Comparison of ENCODE assay signal across 2 cellular contexts in genomic region chr4:87103086-87103485, GRCh38.
TF ChIP-seq lines count a peak whose summit lies in the region.

No MANE protein-coding gene starts in this region.

TF ChIP-seq in A549, 52 proteins besides CTCF, POLR2A, EP300 and RAD21 (continued from another document):
- TF ChIP-seq ZC3H11A (IDR thresholded peaks at IDR 0.05) (no peak), ZFP36 (IDR thresholded peaks at IDR 0.05; ENCODE audit: borderline replicate concordance, partially characterized antibody) (no peak), EHF (CRISPR knock-in tag; IDR thresholded peaks at IDR 0.05) (no peak), PHF8 (IDR thresholded peaks at IDR 0.05; ENCODE audit: borderline replicate concordance, low read depth) (no peak), RFX5 (IDR thresholded peaks at IDR 0.05) (no peak), BCL3 (IDR thresholded peaks at IDR 0.05) (no peak), RNF2 (IDR thresholded peaks at IDR 0.05; ENCODE audit: borderline replicate concordance, low read depth) (no peak), KDM1A (IDR thresholded peaks at IDR 0.05; ENCODE audit: low read depth) (no peak), BHLHE40 (IDR thresholded peaks at IDR 0.05; ENCODE audit: low read depth, low read length) (no peak), KDM5A (IDR thresholded peaks at IDR 0.05) (no peak), JUN (IDR thresholded peaks at IDR 0.05) (no peak), FOSL2 (IDR thresholded peaks at IDR 0.05) (no peak), FOSL2 (CRISPR knock-in tag; IDR thresholded peaks at IDR 0.05) (no peak), MYC (IDR thresholded peaks at IDR 0.05; ENCODE audit: borderline replicate concordance, low read length) (no peak)
- TF ChIP-seq, protein P1, sequence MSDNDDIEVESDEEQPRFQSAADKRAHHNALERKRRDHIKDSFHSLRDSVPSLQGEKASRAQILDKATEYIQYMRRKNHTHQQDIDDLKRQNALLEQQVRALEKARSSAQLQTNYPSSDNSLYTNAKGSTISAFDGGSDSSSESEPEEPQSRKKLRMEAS (IDR thresholded peaks at IDR 0.05): no peak
- TF ChIP-seq, protein P2, sequence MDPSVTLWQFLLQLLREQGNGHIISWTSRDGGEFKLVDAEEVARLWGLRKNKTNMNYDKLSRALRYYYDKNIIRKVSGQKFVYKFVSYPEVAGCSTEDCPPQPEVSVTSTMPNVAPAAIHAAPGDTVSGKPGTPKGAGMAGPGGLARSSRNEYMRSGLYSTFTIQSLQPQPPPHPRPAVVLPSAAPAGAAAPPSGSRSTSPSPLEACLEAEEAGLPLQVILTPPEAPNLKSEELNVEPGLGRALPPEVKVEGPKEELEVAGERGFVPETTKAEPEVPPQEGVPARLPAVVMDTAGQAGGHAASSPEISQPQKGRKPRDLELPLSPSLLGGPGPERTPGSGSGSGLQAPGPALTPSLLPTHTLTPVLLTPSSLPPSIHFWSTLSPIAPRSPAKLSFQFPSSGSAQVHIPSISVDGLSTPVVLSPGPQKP (IDR thresholded peaks at IDR 0.05; ENCODE audit: low read depth, low read length): no peak

TF ChIP-seq in IMR-90, 13 proteins besides CTCF, POLR2A, EP300 and RAD21 (continued from another document):
- TF ChIP-seq, protein P2 (IDR thresholded peaks at IDR 0.05; ENCODE audit: borderline replicate concordance, low read depth, low read length): no peak
- TF ChIP-seq MAZ (IDR thresholded peaks at IDR 0.05; ENCODE audit: borderline replicate concordance, low read depth, low read length): no peak
- no peak for TF ChIP-seq SMC3 (IDR thresholded peaks at IDR 0.05; ENCODE audit: low read depth, low read length)
- TF ChIP-seq NFE2L2 (IDR thresholded peaks at IDR 0.05; ENCODE audit: low read depth, low read length): no peak
- no peak for TF ChIP-seq MXI1 (IDR thresholded peaks at IDR 0.05; ENCODE audit: borderline replicate concordance, low read depth, low read length)
